Comparison of ENCODE assay signal across 1 cellular context in the genomic region with DNA sequence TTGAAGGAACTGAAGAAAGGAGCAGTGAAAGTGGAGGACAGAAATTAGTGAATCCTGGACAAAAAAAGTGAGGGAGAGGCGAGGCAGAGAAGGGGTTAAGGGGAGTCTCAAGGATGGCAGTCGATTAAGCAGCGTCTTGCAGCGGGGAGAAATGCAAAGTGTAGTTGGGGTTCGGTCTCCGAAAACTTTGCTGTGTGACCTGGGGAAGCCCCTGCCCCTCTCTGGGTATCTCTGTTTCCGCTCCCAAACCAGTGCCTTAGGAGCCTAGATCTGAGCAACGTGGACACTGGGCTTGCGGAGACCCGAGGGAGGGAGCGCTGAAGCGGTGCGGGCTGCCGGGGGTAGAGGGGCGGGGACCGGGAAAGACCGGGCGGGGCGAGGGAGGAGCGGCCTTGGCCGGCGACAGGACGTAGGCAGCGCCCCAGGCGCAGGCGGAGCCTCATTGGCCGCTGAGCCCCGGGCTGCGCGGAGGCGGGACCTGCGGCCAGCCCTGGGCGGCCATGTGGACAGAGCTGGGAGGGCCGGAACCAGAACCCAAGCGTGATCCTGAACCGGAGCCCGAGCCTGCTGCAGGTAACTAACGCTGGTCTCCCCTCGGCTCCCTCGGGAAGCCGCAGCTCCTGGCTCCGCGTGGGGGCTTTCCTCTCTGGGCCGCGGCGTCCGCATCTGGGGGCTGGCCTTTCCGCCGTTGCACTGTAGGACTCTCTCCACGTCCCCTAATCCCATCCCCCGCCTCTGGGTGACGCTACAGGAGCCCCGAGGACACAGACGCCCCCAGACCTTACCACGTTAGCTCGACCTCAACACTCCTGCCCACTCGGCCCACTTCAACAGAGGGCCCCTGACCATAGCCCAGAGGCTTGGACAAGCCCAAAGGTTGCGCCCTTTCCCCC.
TF ChIP-seq lines count a peak whose summit lies in the region.

A gene (plus strand): TSS at position 468 of the 893 bp plus-strand sequence. CDS start 3,047 bp downstream, outside the sequence.

TF ChIP-seq in HCT116, 20 proteins besides CTCF, POLR2A, EP300 and RAD21 (continued from another document):
- TF ChIP-seq, protein P1, sequence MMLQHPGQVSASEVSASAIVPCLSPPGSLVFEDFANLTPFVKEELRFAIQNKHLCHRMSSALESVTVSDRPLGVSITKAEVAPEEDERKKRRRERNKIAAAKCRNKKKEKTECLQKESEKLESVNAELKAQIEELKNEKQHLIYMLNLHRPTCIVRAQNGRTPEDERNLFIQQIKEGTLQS (IDR thresholded peaks at IDR 0.05): no peak
- TF ChIP-seq CEBPB (IDR thresholded peaks at IDR 0.05; ENCODE audit: low read depth) (no peak), POLR2AphosphoS5 (IDR thresholded peaks at IDR 0.05; ENCODE audit: low read depth, low read length) (peak; percentile 87), TCF7L2 (IDR thresholded peaks at IDR 0.05; ENCODE audit: borderline replicate concordance, extremely low read depth, insufficient read depth, insufficient read length) (no peak), EZH2phosphoT487 (IDR thresholded peaks at IDR 0.05; ENCODE audit: borderline replicate concordance) (no peak), SRF (IDR thresholded peaks at IDR 0.05; ENCODE audit: low read depth) (no peak)
- TF ChIP-seq, protein P2, sequence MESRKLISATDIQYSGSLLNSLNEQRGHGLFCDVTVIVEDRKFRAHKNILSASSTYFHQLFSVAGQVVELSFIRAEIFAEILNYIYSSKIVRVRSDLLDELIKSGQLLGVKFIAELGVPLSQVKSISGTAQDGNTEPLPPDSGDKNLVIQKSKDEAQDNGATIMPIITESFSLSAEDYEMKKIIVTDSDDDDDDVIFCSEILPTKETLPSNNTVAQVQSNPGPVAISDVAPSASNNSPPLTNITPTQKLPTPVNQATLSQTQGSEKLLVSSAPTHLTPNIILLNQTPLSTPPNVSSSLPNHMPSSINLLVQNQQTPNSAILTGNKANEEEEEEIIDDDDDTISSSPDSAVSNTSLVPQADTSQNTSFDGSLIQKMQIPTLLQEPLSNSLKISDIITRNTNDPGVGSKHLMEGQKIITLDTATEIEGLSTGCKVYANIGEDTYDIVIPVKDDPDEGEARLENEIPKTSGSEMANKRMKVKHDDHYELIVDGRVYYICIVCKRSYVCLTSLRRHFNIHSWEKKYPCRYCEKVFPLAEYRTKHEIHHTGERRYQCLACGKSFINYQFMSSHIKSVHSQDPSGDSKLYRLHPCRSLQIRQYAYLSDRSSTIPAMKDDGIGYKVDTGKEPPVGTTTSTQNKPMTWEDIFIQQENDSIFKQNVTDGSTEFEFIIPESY (IDR thresholded peaks at IDR 0.05; ENCODE audit: extremely low read depth, insufficient replicate concordance, low read length): no peak
